ENCODE assay signal across 16 cellular contexts in the genomic region with DNA sequence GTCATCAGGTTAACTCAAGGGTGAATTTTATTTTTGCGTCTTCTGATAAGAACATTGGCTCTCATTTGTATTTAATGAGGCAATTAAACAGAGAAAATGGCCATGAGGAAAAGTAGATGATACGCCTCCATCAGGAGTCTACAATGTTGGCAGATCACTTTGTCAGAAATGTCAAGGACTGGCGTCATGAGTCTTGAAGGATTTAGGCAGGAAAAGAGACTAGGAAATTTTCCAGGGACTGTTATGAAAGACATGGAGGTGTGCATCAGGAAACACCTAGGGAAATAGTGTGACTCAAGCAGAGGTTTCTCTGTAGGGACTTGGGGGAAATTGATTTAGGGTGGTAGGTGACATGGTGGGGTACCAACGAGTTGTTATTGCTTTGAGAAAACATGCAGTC.
"Had no signal": no experiment of that assay in that cellular context is flagged by ENCODE, and none has a peak within 500 bp of the region (broad histone marks: within the 10 kb centered on the region; RNA-seq: fewer than 3 reads in every experiment).

No MANE protein-coding gene starts in this region.

- H3K4me1 ChIP-seq: colonic mucosa, left ventricle myocardium inferior had no signal

- H3K9me3 Mint-ChIP-seq: naive thymus-derived CD8-positive, alpha-beta T cell; neural crest cell; stimulated activated naive CD8-positive, alpha-beta T cell treated with anti-CD3 and anti-CD28 coated beads, Interleukin-15, Interleukin-2, amounts not matched to agents 100 ng/mL and 50 ng/mL, for 24 hours had no signal

- H3K4me2 ChIP-seq: smooth muscle cell had no signal

- H3K36me3 ChIP-seq: colonic mucosa, left ventricle myocardium inferior, thoracic aorta, transverse colon had no signal

- DNase-seq: colonic mucosa; dermis blood vessel endothelial cell; foreskin melanocyte; hippocampal formation; left ventricle myocardium inferior; mesendoderm; naive thymus-derived CD8-positive, alpha-beta T cell; right cardiac atrium; stimulated activated CD4-positive, alpha-beta T cell treated with anti-CD3 and anti-CD28 coated beads, Interleukin-2, amount 100 ng/mL, for 48 hours; substantia nigra; transverse colon had no signal

- H3K27me3 ChIP-seq: colonic mucosa, transverse colon had no signal

- H3K36me3 Mint-ChIP-seq: naive thymus-derived CD8-positive, alpha-beta T cell had no signal

- H3K4me3 Mint-ChIP-seq: naive thymus-derived CD8-positive, alpha-beta T cell; neural crest cell; stimulated activated naive CD8-positive, alpha-beta T cell treated with anti-CD3 and anti-CD28 coated beads, Interleukin-15, Interleukin-2, amounts not matched to agents 100 ng/mL and 50 ng/mL, for 24 hours had no signal

- H3K27ac ChIP-seq: left ventricle myocardium inferior, thoracic aorta had no signal

- H3K4me3 ChIP-seq: colonic mucosa, left ventricle myocardium inferior, lung, smooth muscle cell, thoracic aorta, transverse colon had no signal

- H3K27ac Mint-ChIP-seq: naive thymus-derived CD8-positive, alpha-beta T cell; stimulated activated naive CD8-positive, alpha-beta T cell treated with anti-CD3 and anti-CD28 coated beads, Interleukin-15, Interleukin-2, amounts not matched to agents 100 ng/mL and 50 ng/mL, for 24 hours had no signal

- H3K4me1 Mint-ChIP-seq: naive thymus-derived CD8-positive, alpha-beta T cell; neural crest cell had no signal

- H3K9me3 ChIP-seq: colonic mucosa, left ventricle myocardium inferior, thoracic aorta, transverse colon had no signal
